12 cellular contexts compared by ENCODE assay signal in genomic region chr11:10604340-10604748, GRCh38. TPM values are rescaled to one million over a fixed set of nuclear protein-coding genes. Genes with fewer than 3 reads are reported as not detected.
A peak's percentile ranks its signal among the peaks of the same experiment; 100 is the strongest.
DNase-seq lines count a peak whose midpoint lies in the region; ATAC-seq, FAIRE-seq and TF ChIP-seq lines count a peak whose summit lies in the region.
"Had no signal": no experiment of that assay in that cellular context is flagged by ENCODE, and none has a peak within 500 bp of the region (broad histone marks: within the 10 kb centered on the region; RNA-seq: fewer than 3 reads in every experiment).

No MANE protein-coding gene starts in this region.

- H3K27me3 ChIP-seq in duodenal mucosa (ENCODE audit: control insufficient read depth in 1 of 2, insufficient read depth in 2 of 2, low read length in 2 of 2) (no peaks in the 10 kb centered on the region), mesenchymal stem cell (ENCODE audit: control insufficient read depth in 1 of 2, insufficient read depth in 1 of 2, low read length in 2 of 2) (no peaks in the 10 kb centered on the region), tibial artery (no peaks in the 10 kb centered on the region)
- H3K27me3 ChIP-seq: MG63 had no signal

- H3K36me3 ChIP-seq in duodenal mucosa (ENCODE audit: control insufficient read depth in 1 of 2, insufficient read depth in 2 of 2, low read length in 2 of 2) = no peaks in the 10 kb centered on the region
- peaks cover 8 to 61% of the 10 kb centered on the region in 2 experiments for H3K36me3 ChIP-seq in mesenchymal stem cell (ENCODE audit: control insufficient read depth in 1 of 2, insufficient read depth in 2 of 2, low read depth in 1 of 2, low read length in 2 of 2)
- peaks cover 93 to 96% (median 93%) of the 10 kb centered on the region in 3 donors for H3K36me3 ChIP-seq in tibial artery
- H3K36me3 ChIP-seq: MG63 had no signal

- no peak overlapping the region for H2AFZ ChIP-seq in mesenchymal stem cell (ENCODE audit: low read depth, low read length)

- no peak overlapping the region for H2BK5ac ChIP-seq in mesenchymal stem cell (ENCODE audit: low read depth, low read length, poor library complexity, severe bottlenecking)

- peaks cover 0 to 65% (median 2%) of the 10 kb centered on the region in 4 donors for H3K4me1 Mint-ChIP-seq in naive thymus-derived CD8-positive, alpha-beta T cell

- H3K4me3 ChIP-seq in NB4 (ENCODE audit: low read depth, low read length) (no peak overlapping the region), duodenal mucosa (ENCODE audit: low read depth in 1 of 2, low read length in 2 of 2) (no peak overlapping the region), mesenchymal stem cell (ENCODE audit: insufficient read depth in 1 of 2, low read depth in 1 of 2, low read length in 2 of 2) (no peak overlapping the region), tibial artery (no peak overlapping the region)
- H3K4me3 ChIP-seq: MG63 had no signal

- no peaks in the 10 kb centered on the region for H3K79me1 ChIP-seq in mesenchymal stem cell (replicated peaks; ENCODE audit: low read length, poor library complexity, severe bottlenecking)

- no peak overlapping the region for H3K4me3 Mint-ChIP-seq in naive thymus-derived CD8-positive, alpha-beta T cell
- H3K4me3 Mint-ChIP-seq: stimulated activated naive CD8-positive, alpha-beta T cell treated with anti-CD3 and anti-CD28 coated beads, Interleukin-15, Interleukin-2, amounts not matched to agents 100 ng/mL and 50 ng/mL, for 24 hours had no signal

- peak overlapping the region; percentile 95 for H4K8ac ChIP-seq in mesenchymal stem cell (ENCODE audit: low read length)

- H2BK15ac ChIP-seq in mesenchymal stem cell (ENCODE audit: low read depth, poor library complexity, severe bottlenecking) = peak overlapping the region; percentile 39

- H3K14ac ChIP-seq in mesenchymal stem cell (ENCODE audit: low read length in 2 of 2) = no peak overlapping the region

- no peak for TF ChIP-seq POLR2A in NB4 (IDR thresholded peaks at IDR 0.05; ENCODE audit: extremely low read depth, insufficient read length)

- no peak overlapping the region for H3K23ac ChIP-seq in mesenchymal stem cell (ENCODE audit: low read length in 2 of 2)

- peak overlapping the region; percentile 55 to 92 for H3K4ac ChIP-seq in mesenchymal stem cell (ENCODE audit: low read depth in 1 of 2, low read length in 2 of 2)

- POLR2A ChIA-PET in naive thymus-derived CD8-positive, alpha-beta T cell (lab: Charles Lee) = no interaction called here

- peak overlapping the region; percentile 88 to 97 for H3K18ac ChIP-seq in mesenchymal stem cell (ENCODE audit: low read depth in 1 of 2, low read length in 2 of 2)

- DNase-seq in NB4 (ENCODE audit: low read depth) (peak; percentile 82), mesenchymal stem cell (peak; percentile 92), tibial artery (peak in 1 of 2 donors; percentile 50), urothelium cell line (ENCODE audit: low spot score) (no peak)
- no peak for DNase-seq in naive thymus-derived CD8-positive, alpha-beta T cell
- DNase-seq: activated CD4-positive, alpha-beta T cell treated with anti-CD3 and anti-CD28 coated beads, Interleukin-2, amount 50 U/mL, for 1 hour; MG63 had no signal

- no peak for TF ChIP-seq CTCF in NB4 (IDR thresholded peaks at IDR 0.05; ENCODE audit: low read depth, low read length)
- no peak for TF ChIP-seq CTCF in tibial artery (IDR thresholded peaks at IDR 0.05)

- intact Hi-C loops in tibial artery (cut with DNase I; ENCODE audit: low total_unique reads) = no loop called here

- FAIRE-seq in urothelium cell line (lab: Jason Lieb, UNC) = no peak
- FAIRE-seq: G401.6 had no signal

- H3K4me2 ChIP-seq in mesenchymal stem cell (ENCODE audit: low read length, poor library complexity, severe bottlenecking) = no peak overlapping the region

- no peak for ATAC-seq in naive thymus-derived CD8-positive, alpha-beta T cell
- no peak for ATAC-seq in HG03571 (IDR thresholded peaks at IDR 0.05; ENCODE audit: unreplicated experiment)
- ATAC-seq in HG03457 (IDR thresholded peaks at IDR 0.05; ENCODE audit: unreplicated experiment) = no peak

- H2BK12ac ChIP-seq in mesenchymal stem cell (ENCODE audit: low read length in 2 of 2) = peak overlapping the region; percentile 54 to 95

- peak overlapping the region; percentile 9 for H2BK120ac ChIP-seq in mesenchymal stem cell (ENCODE audit: low read depth, low read length)

- H3K4me1 ChIP-seq in duodenal mucosa (ENCODE audit: control insufficient read depth in 1 of 2, insufficient read depth in 2 of 2, low read length in 2 of 2) = peaks cover 7 to 9% of the 10 kb centered on the region in 2 donors
- H3K4me1 ChIP-seq in mesenchymal stem cell (ENCODE audit: control insufficient read depth, insufficient read depth, low read depth, low read length) = peaks cover 18% of the 10 kb centered on the region
- peaks cover 4 to 84% (median 23%) of the 10 kb centered on the region in 4 donors for H3K4me1 ChIP-seq in tibial artery

- no peaks in the 10 kb centered on the region for H3K9me3 Mint-ChIP-seq in naive thymus-derived CD8-positive, alpha-beta T cell
- H3K9me3 Mint-ChIP-seq: stimulated activated naive CD8-positive, alpha-beta T cell treated with anti-CD3 and anti-CD28 coated beads, Interleukin-15, Interleukin-2, amounts not matched to agents 100 ng/mL and 50 ng/mL, for 24 hours had no signal

- peak overlapping the region; percentile 54 for H2AK5ac ChIP-seq in mesenchymal stem cell (ENCODE audit: low read length, severe bottlenecking)

- peak overlapping the region in 1 of 10 donors; percentile 23 for H3K27ac Mint-ChIP-seq in naive thymus-derived CD8-positive, alpha-beta T cell
- H3K27ac Mint-ChIP-seq: stimulated activated naive CD8-positive, alpha-beta T cell treated with anti-CD3 and anti-CD28 coated beads, Interleukin-15, Interleukin-2, amounts not matched to agents 100 ng/mL and 50 ng/mL, for 24 hours had no signal

- no peaks in the 10 kb centered on the region for H3K36me3 Mint-ChIP-seq in naive thymus-derived CD8-positive, alpha-beta T cell

- H3K9ac ChIP-seq in duodenal mucosa (ENCODE audit: low read depth in 1 of 2, low read length in 2 of 2) (no peak overlapping the region), mesenchymal stem cell (ENCODE audit: low read length) (no peak overlapping the region)

- H3K9me3 ChIP-seq in duodenal mucosa (ENCODE audit: control insufficient read depth in 1 of 2, low read length in 2 of 2) = no peaks in the 10 kb centered on the region
- H3K9me3 ChIP-seq in mesenchymal stem cell (ENCODE audit: control insufficient read depth, low read length) = no peaks in the 10 kb centered on the region
- H3K9me3 ChIP-seq in tibial artery = no peaks in the 10 kb centered on the region
- H3K9me3 ChIP-seq: MG63 had no signal

- 29% methylated on average over 9 of the region's 9 CpGs for WGBS in mesenchymal stem cell

- peaks cover 0 to 24% (median 6%) of the 10 kb centered on the region in 5 donors for H3K27me3 Mint-ChIP-seq in naive thymus-derived CD8-positive, alpha-beta T cell

- peak overlapping the region; percentile 95 for H4K91ac ChIP-seq in mesenchymal stem cell (ENCODE audit: low read length)

- H3K27ac ChIP-seq in duodenal mucosa (ENCODE audit: low read depth, low read length) (peak overlapping the region; percentile 42), mesenchymal stem cell (ENCODE audit: low read length, poor library complexity, severe bottlenecking) (peak overlapping the region; percentile 15), tibial artery (peak overlapping the region; percentile 57 to 67)

RNA-seq across cellular contexts. Expression of gene LYVE1, which starts 35.9 kb away (rescaled TPM):
- 0.35 TPM for polyA plus RNA-seq in mesenchymal stem cell (2013, experiment 1 of 2)
- polyA plus RNA-seq in mesenchymal stem cell (2013, experiment 2 of 2) = 0.32 TPM
- total RNA-seq in naive thymus-derived CD8-positive, alpha-beta T cell = not detected
- not detected for polyA plus RNA-seq in naive thymus-derived CD8-positive, alpha-beta T cell

Comparison
In these comparisons a context has a peak if more than half of its experiments do, and no peak if none do; other contexts are left out.
1. DNase-seq: peak in NB4 (single experiment) and mesenchymal stem cell (single experiment); none in naive thymus-derived CD8-positive, alpha-beta T cell (0 of 10) and urothelium cell line (single experiment).
2. Peak in every context shown above with its lines, with median percentiles within 50 percentile points of each other: H3K27ac ChIP-seq.